ENCODE assay signal across 8 cellular contexts in genomic region chr1:154935749-154936415, GRCh38. TPM values are rescaled to one million over a fixed set of nuclear protein-coding genes. Genes with fewer than 3 reads are reported as not detected.
DNase-seq lines count a peak whose midpoint lies in the region; ATAC-seq lines count a peak whose summit lies in the region.

No MANE protein-coding gene starts in this region.

- H3K36me3 Mint-ChIP-seq in activated T-helper 17 cell treated with anti-CD3 and anti-CD28 coated beads, Interleukin-2, amount 50 U/mL, for 72 hours (ENCODE audit: low read depth): peaks cover 33% of the 10 kb centered on the region
- H3K36me3 Mint-ChIP-seq in stimulated activated naive B cell treated with anti-CD40 and anti-IgM and Interleukin-4, amounts not matched to agents 10 μg/mL and 1 μg/mL and 100 μg/mL, for 72 hours: peaks cover 4 to 9% of the 10 kb centered on the region in 2 donors

- no peaks in the 10 kb centered on the region for H3K27me3 Mint-ChIP-seq in activated T-helper 17 cell treated with anti-CD3 and anti-CD28 coated beads, Interleukin-2, amount 50 U/mL, for 72 hours
- H3K27me3 Mint-ChIP-seq in stimulated activated naive B cell treated with anti-CD40 and anti-IgM and Interleukin-4, amounts not matched to agents 10 μg/mL and 1 μg/mL and 100 μg/mL, for 72 hours: no peaks in the 10 kb centered on the region

- peaks cover 3% of the 10 kb centered on the region for H3K36me3 ChIP-seq in iPS-15b (ENCODE audit: control insufficient read depth, insufficient read depth, low read length)

- H3K27me3 ChIP-seq in iPS-15b (ENCODE audit: control insufficient read depth, insufficient read depth, low read length): no peaks in the 10 kb centered on the region

- peak; percentile 4 for ATAC-seq in HG03520 (IDR thresholded peaks at IDR 0.05; ENCODE audit: unreplicated experiment)
- peak; percentile 2 for ATAC-seq in activated T-helper 17 cell treated with anti-CD3 and anti-CD28 coated beads, Interleukin-2, amount 50 U/mL, for 72 hours (replicated peaks)
- ATAC-seq in stimulated activated naive B cell treated with anti-CD40 and anti-IgM and Interleukin-4, amounts not matched to agents 10 μg/mL and 1 μg/mL and 100 μg/mL, for 72 hours (replicated peaks): no peak
- no peak for ATAC-seq in HG02938 (IDR thresholded peaks at IDR 0.05; ENCODE audit: unreplicated experiment)
- no peak for ATAC-seq in HG03045 (IDR thresholded peaks at IDR 0.05; ENCODE audit: unreplicated experiment)

- peaks cover 28% of the 10 kb centered on the region for H3K4me1 Mint-ChIP-seq in activated T-helper 17 cell treated with anti-CD3 and anti-CD28 coated beads, Interleukin-2, amount 50 U/mL, for 72 hours
- peaks cover 29 to 40% of the 10 kb centered on the region in 2 donors for H3K4me1 Mint-ChIP-seq in stimulated activated naive B cell treated with anti-CD40 and anti-IgM and Interleukin-4, amounts not matched to agents 10 μg/mL and 1 μg/mL and 100 μg/mL, for 72 hours

- H3K4me3 Mint-ChIP-seq in activated T-helper 17 cell treated with anti-CD3 and anti-CD28 coated beads, Interleukin-2, amount 50 U/mL, for 72 hours: peak overlapping the region; percentile 96
- H3K4me3 Mint-ChIP-seq in stimulated activated naive B cell treated with anti-CD40 and anti-IgM and Interleukin-4, amounts not matched to agents 10 μg/mL and 1 μg/mL and 100 μg/mL, for 72 hours: peak overlapping the region; percentile 81 to 96

- no peaks in the 10 kb centered on the region for H3K9me3 Mint-ChIP-seq in activated T-helper 17 cell treated with anti-CD3 and anti-CD28 coated beads, Interleukin-2, amount 50 U/mL, for 72 hours
- H3K9me3 Mint-ChIP-seq in stimulated activated naive B cell treated with anti-CD40 and anti-IgM and Interleukin-4, amounts not matched to agents 10 μg/mL and 1 μg/mL and 100 μg/mL, for 72 hours: no peaks in the 10 kb centered on the region

- peaks cover 10% of the 10 kb centered on the region for H3K4me1 ChIP-seq in iPS-15b (ENCODE audit: control insufficient read depth, insufficient read depth, low read length)

- peak overlapping the region; percentile 95 for H3K27ac Mint-ChIP-seq in activated T-helper 17 cell treated with anti-CD3 and anti-CD28 coated beads, Interleukin-2, amount 50 U/mL, for 72 hours
- peak overlapping the region; percentile 99 for H3K27ac Mint-ChIP-seq in stimulated activated naive B cell treated with anti-CD40 and anti-IgM and Interleukin-4, amounts not matched to agents 10 μg/mL and 1 μg/mL and 100 μg/mL, for 72 hours

- H3K4me3 ChIP-seq in iPS-15b (ENCODE audit: low read depth, low read length): peak overlapping the region; percentile 79

- no peaks in the 10 kb centered on the region for H3K9me3 ChIP-seq in iPS-15b (ENCODE audit: control insufficient read depth, insufficient read depth, low read length)

- DNase-seq in stimulated activated naive B cell treated with anti-CD40 and anti-IgM and Interleukin-4, amounts not matched to agents 10 μg/mL and 1 μg/mL and 100 μg/mL, for 72 hours: no peak
- DNase-seq in SKM-1 (lab: John Stamatoyannopoulos, UW; ENCODE audit: unreplicated experiment) (no peak), NCI-H2171 treated with DMSO at 0.1 percent for 48 hours (lab: John Stamatoyannopoulos, UW) (no peak)

- H3K9ac ChIP-seq in iPS-15b (ENCODE audit: low read depth, low read length): peak overlapping the region; percentile 96

RNA-seq across cellular contexts. Expression of gene PMVK, which starts 0.6 kb away (rescaled TPM):
- total RNA-seq in activated T-helper 17 cell treated with anti-CD3 and anti-CD28 coated beads, Interleukin-2, amount 50 U/mL, for 72 hours: 10 to 100 TPM; 38.6 to 66.9 TPM

RNA-seq across cellular contexts. Expression of gene PBXIP1, which starts 20.0 kb away (rescaled TPM):
- 100 to 1,000 TPM in 1 of 2 donors, 10 to 100 TPM in 1; 61.9 to 118 TPM for total RNA-seq in activated T-helper 17 cell treated with anti-CD3 and anti-CD28 coated beads, Interleukin-2, amount 50 U/mL, for 72 hours

RNA-seq across cellular contexts. Expression of gene PYGO2, which starts 25.7 kb away (rescaled TPM):
- 10 to 100 TPM; 35.6 to 39.2 TPM for total RNA-seq in activated T-helper 17 cell treated with anti-CD3 and anti-CD28 coated beads, Interleukin-2, amount 50 U/mL, for 72 hours

RNA-seq across cellular contexts. Expression of gene SHC1, which starts 34.7 kb away (rescaled TPM):
- total RNA-seq in activated T-helper 17 cell treated with anti-CD3 and anti-CD28 coated beads, Interleukin-2, amount 50 U/mL, for 72 hours: 10 to 100 TPM; 60.9 to 62.0 TPM

RNA-seq across cellular contexts. Expression of gene CKS1B, which starts 38.6 kb away (rescaled TPM):
- total RNA-seq in activated T-helper 17 cell treated with anti-CD3 and anti-CD28 coated beads, Interleukin-2, amount 50 U/mL, for 72 hours: 100 to 1,000 TPM; 162 to 188 TPM

Comparison
In these comparisons a context has a peak if more than half of its experiments do, and no peak if none do; other contexts are left out.
1. ATAC-seq: peak in HG03520 (single experiment) and activated T-helper 17 cell treated with anti-CD3 and anti-CD28 coated beads, Interleukin-2, amount 50 U/mL, for 72 hours (single experiment); none in stimulated activated naive B cell treated with anti-CD40 and anti-IgM and Interleukin-4, amounts not matched to agents 10 μg/mL and 1 μg/mL and 100 μg/mL, for 72 hours (0 of 2), HG02938 (single experiment) and HG03045 (single experiment).